10 cellular contexts compared by ENCODE assay signal in the genomic region with DNA sequence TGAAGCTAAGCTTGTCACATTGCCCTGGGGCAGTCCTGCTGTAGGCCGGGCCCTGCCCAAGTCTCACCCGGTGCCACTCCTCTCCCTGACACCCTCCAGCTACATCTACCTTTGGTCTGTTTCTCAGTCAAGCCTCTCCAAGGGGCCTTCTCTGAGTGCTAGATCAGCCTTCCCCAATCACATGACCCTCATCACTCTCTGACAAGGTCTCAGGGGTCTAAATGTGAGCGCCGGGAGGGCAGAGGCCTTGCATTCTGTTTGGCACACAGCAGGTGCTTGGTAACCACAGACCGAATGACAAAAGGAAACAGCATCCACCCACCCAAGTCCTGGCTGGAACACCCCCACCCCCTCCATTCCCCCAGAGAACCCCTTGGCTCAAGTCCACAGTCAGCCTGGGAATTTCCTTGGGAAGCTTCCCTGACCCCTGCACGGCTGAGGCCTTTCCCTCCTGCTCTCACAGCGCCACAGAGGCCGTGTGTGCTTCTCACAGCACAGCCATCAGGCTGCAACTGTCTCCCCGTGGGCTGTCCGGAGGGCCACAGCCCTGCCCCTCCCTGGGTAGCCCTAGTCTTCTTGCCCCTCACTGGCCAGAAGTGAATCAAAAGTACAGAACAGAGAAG. TPM values are rescaled to one million over a fixed set of nuclear protein-coding genes. Genes with fewer than 3 reads are reported as not detected.
DNase-seq lines count a peak whose midpoint lies in the region; ATAC-seq and TF ChIP-seq lines count a peak whose summit lies in the region.
"Had no signal": no experiment of that assay in that cellular context is flagged by ENCODE, and none has a peak within 500 bp of the region (broad histone marks: within the 10 kb centered on the region; RNA-seq: fewer than 3 reads in every experiment).

No MANE protein-coding gene starts in this region.

- peak overlapping the region; percentile 78 to 94 (median 91) for H3K27ac Mint-ChIP-seq in CD4-positive, alpha-beta memory T cell
- H3K27ac Mint-ChIP-seq in WTC11 (no peak overlapping the region), Caco-2 (ENCODE audit: unreplicated experiment) (no peak overlapping the region)

- POLR2A ChIA-PET in CD4-positive, alpha-beta memory T cell (lab: Charles Lee; ENCODE audit: partially characterized antibody), result no interaction called here
- POLR2A ChIA-PET in WTC11 (lab: Charles Lee), result interaction anchor here (0.6 kb wide), 1 partner anchor 1101 kb away, joined by 3 read pairs; no protein-coding TSS in a partner anchor
- POLR2A ChIA-PET in Caco-2 (lab: Charles Lee), result no interaction called here

- no peak overlapping the region for H3K4me3 ChIP-seq in CD4-positive, alpha-beta memory T cell (ENCODE audit: low read length in 2 of 2)
- H3K4me3 ChIP-seq in prostate gland, result no peak overlapping the region
- no peak overlapping the region for H3K4me3 ChIP-seq in Caco-2 (ENCODE audit: low read depth, low read length)
- H3K4me3 ChIP-seq: hepatocyte had no signal

- H3K4me1 Mint-ChIP-seq in CD4-positive, alpha-beta memory T cell, result peaks cover 27 to 60% (median 41%) of the 10 kb centered on the region in 4 donors
- H3K4me1 Mint-ChIP-seq in WTC11 (peaks cover 36% of the 10 kb centered on the region), Caco-2 (ENCODE audit: low read depth, unreplicated experiment) (peaks cover 4% of the 10 kb centered on the region)

- no peaks in the 10 kb centered on the region for H3K27me3 ChIP-seq in CD4-positive, alpha-beta memory T cell (ENCODE audit: insufficient read depth, low read length)
- no peaks in the 10 kb centered on the region for H3K27me3 ChIP-seq in prostate gland (replicated peaks; ENCODE audit: insufficient read depth)
- H3K27me3 ChIP-seq in Caco-2 (replicated peaks; ENCODE audit: control insufficient read depth, insufficient read depth, low read length), result no peaks in the 10 kb centered on the region
- H3K27me3 ChIP-seq: hepatocyte had no signal

- H3K36me3 Mint-ChIP-seq in CD4-positive, alpha-beta memory T cell, result peaks cover 14 to 37% of the 10 kb centered on the region in 2 donors
- H3K36me3 Mint-ChIP-seq in WTC11 (peaks cover 37% of the 10 kb centered on the region), Caco-2 (ENCODE audit: insufficient read depth, unreplicated experiment) (peaks cover 14% of the 10 kb centered on the region)

- peak overlapping the region in 5 of 8 donors; percentile 12 to 62 (median 52) for H3K4me3 Mint-ChIP-seq in CD4-positive, alpha-beta memory T cell
- H3K4me3 Mint-ChIP-seq in WTC11 (no peak overlapping the region), Caco-2 (ENCODE audit: unreplicated experiment) (no peak overlapping the region)

- peak in 1 of 5 donors; percentile 9 for DNase-seq in CD4-positive, alpha-beta memory T cell
- no peak for DNase-seq in WTC11 (ENCODE audit: low spot score)
- DNase-seq in globus pallidus (ENCODE audit: low spot score), result peak; percentile 52
- DNase-seq in prostate gland (ENCODE audit: low spot score), result no peak
- no peak for DNase-seq in NCI-H82 (lab: John Stamatoyannopoulos, UW)
- DNase-seq in MV-4-11 (lab: John Stamatoyannopoulos, UW), result no peak
- DNase-seq in LoVo (ENCODE audit: low spot score), result no peak
- DNase-seq in Caco-2, result no peak
- DNase-seq: DMS53 had no signal

- CTCF ChIA-PET in CD4-positive, alpha-beta memory T cell (lab: Charles Lee; ENCODE audit: partially characterized antibody), result interaction anchor here (1.2 to 6.7 kb wide), 3 partner anchors 10 to 226 kb away, joined by 3 to 52 read pairs (median 4); no protein-coding TSS in a partner anchor
- CTCF ChIA-PET in WTC11 (lab: Charles Lee) (interaction anchor here (0.6 to 1.6 kb wide), 6 partner anchors 11 to 230 kb away, joined by 3 to 5 read pairs (median 4); no protein-coding TSS in a partner anchor), Caco-2 (lab: Charles Lee) (interaction anchor here (0.6 kb wide), 1 partner anchor 406 kb away, joined by 3 read pairs; no protein-coding TSS in a partner anchor)

- no peak for TF ChIP-seq POLR2A in prostate gland (IDR thresholded peaks at IDR 0.05)

- no peaks in the 10 kb centered on the region for H3K9me3 ChIP-seq in CD4-positive, alpha-beta memory T cell (ENCODE audit: control insufficient read depth in 1 of 2, low read length in 2 of 2)
- no peaks in the 10 kb centered on the region for H3K9me3 ChIP-seq in prostate gland
- H3K9me3 ChIP-seq in Caco-2, result no peaks in the 10 kb centered on the region

- ATAC-seq in WTC11, result peak; percentile 19; the same call in 1 of the 2 replicates

- WGBS in prostate gland, result 56% methylated on average over 8 of the region's 10 CpGs

- intact Hi-C loops in CD4-positive, alpha-beta memory T cell (cut with micrococcal nuclease), result loop anchor here (10.0 kb wide), 1 partner anchor 300 kb away; a partner anchor contains a TSS
- intact Hi-C loops in prostate gland (cut with DNase I) (loop anchor here (10.0 kb wide), 1 partner anchor 300 kb away; a partner anchor contains a TSS), Caco-2 (cut with micrococcal nuclease; ENCODE audit: unreplicated experiment) (no loop called here)

- H3K9me3 Mint-ChIP-seq in CD4-positive, alpha-beta memory T cell, result no peaks in the 10 kb centered on the region
- H3K9me3 Mint-ChIP-seq in WTC11 (no peaks in the 10 kb centered on the region), Caco-2 (ENCODE audit: unreplicated experiment) (no peaks in the 10 kb centered on the region)

- no TSS peak for BruUV-seq in Caco-2 (replicated peaks; lab: Mats Ljungman, UMichigan)

- H3K36me3 ChIP-seq in CD4-positive, alpha-beta memory T cell (ENCODE audit: insufficient read depth, low read length), result peaks cover 7% of the 10 kb centered on the region
- H3K36me3 ChIP-seq in prostate gland (no peaks in the 10 kb centered on the region), Caco-2 (ENCODE audit: control insufficient read depth, insufficient read depth, low read length) (no peaks in the 10 kb centered on the region)

- no peaks in the 10 kb centered on the region for H3K27me3 Mint-ChIP-seq in CD4-positive, alpha-beta memory T cell
- H3K27me3 Mint-ChIP-seq in WTC11 (ENCODE audit: low read depth) (peaks cover 64% of the 10 kb centered on the region), Caco-2 (ENCODE audit: insufficient read depth, unreplicated experiment) (no peaks in the 10 kb centered on the region)

- no peak overlapping the region for H3K27ac ChIP-seq in CD4-positive, alpha-beta memory T cell (ENCODE audit: low read depth, low read length)
- peak overlapping the region; percentile 28 to 37 for H3K27ac ChIP-seq in prostate gland
- H3K27ac ChIP-seq: hepatocyte had no signal

- TF ChIP-seq CTCF in WTC11 (IDR thresholded peaks at IDR 0.05) (no peak), prostate gland (IDR thresholded peaks at IDR 0.05) (no peak), Caco-2 (IDR thresholded peaks at IDR 0.05; ENCODE audit: insufficient read depth in 1 of 2, low read depth in 1 of 2, low read length in 1 of 2, severe bottlenecking in 1 of 2, unreplicated experiment in 1 of 2) (no peak)

- H3K4me1 ChIP-seq in CD4-positive, alpha-beta memory T cell (ENCODE audit: insufficient read depth, low read length), result peaks cover 36% of the 10 kb centered on the region
- H3K4me1 ChIP-seq in prostate gland (replicated peaks), result no peaks in the 10 kb centered on the region
- no peaks in the 10 kb centered on the region for H3K4me1 ChIP-seq in Caco-2

TF ChIP-seq in WTC11, 78 proteins besides CTCF, POLR2A, EP300 and RAD21:
- no peak for TF ChIP-seq NR1H2 (CRISPR knock-in tag; IDR thresholded peaks at IDR 0.05)
- no peak for TF ChIP-seq KAT7 (CRISPR knock-in tag; IDR thresholded peaks at IDR 0.05; ENCODE audit: borderline replicate concordance)
- no peak for TF ChIP-seq MYBL2 (CRISPR knock-in tag; IDR thresholded peaks at IDR 0.05)
- TF ChIP-seq, protein P1, sequence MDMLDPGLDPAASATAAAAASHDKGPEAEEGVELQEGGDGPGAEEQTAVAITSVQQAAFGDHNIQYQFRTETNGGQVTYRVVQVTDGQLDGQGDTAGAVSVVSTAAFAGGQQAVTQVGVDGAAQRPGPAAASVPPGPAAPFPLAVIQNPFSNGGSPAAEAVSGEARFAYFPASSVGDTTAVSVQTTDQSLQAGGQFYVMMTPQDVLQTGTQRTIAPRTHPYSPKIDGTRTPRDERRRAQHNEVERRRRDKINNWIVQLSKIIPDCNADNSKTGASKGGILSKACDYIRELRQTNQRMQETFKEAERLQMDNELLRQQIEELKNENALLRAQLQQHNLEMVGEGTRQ (CRISPR knock-in tag; IDR thresholded peaks at IDR 0.05), result peak; percentile 57; the same call in 1 of the 2 replicates
- TF ChIP-seq, protein P2, sequence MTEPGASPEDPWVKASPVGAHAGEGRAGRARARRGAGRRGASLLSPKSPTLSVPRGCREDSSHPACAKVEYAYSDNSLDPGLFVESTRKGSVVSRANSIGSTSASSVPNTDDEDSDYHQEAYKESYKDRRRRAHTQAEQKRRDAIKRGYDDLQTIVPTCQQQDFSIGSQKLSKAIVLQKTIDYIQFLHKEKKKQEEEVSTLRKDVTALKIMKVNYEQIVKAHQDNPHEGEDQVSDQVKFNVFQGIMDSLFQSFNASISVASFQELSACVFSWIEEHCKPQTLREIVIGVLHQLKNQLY (CRISPR knock-in tag; IDR thresholded peaks at IDR 0.05), result no peak
- no peak for TF ChIP-seq NFATC4 (CRISPR knock-in tag; IDR thresholded peaks at IDR 0.05)
- 0 out of 2 replicates have a peak, but pooled peaks have one; percentile 30 for TF ChIP-seq ZNF423 (CRISPR knock-in tag; IDR thresholded peaks at IDR 0.05)
- TF ChIP-seq TEAD1 (CRISPR knock-in tag; IDR thresholded peaks at IDR 0.05), result no peak
- TF ChIP-seq, protein P3, sequence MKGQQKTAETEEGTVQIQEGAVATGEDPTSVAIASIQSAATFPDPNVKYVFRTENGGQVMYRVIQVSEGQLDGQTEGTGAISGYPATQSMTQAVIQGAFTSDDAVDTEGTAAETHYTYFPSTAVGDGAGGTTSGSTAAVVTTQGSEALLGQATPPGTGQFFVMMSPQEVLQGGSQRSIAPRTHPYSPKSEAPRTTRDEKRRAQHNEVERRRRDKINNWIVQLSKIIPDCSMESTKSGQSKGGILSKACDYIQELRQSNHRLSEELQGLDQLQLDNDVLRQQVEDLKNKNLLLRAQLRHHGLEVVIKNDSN (CRISPR knock-in tag; IDR thresholded peaks at IDR 0.05), result peak; percentile 34; the same call in 1 of the 2 replicates
- no peak for TF ChIP-seq SOX15 (CRISPR knock-in tag; IDR thresholded peaks at IDR 0.05)

RNA-seq across cellular contexts. Expression of a gene that starts 32.9 kb away (rescaled TPM):
- total RNA-seq in CD4-positive, alpha-beta memory T cell, result 1 to 10 TPM in 1 of 2 experiments, under 1 TPM in 1; 0.36 to 1.1 TPM
- polyA plus RNA-seq in CD4-positive, alpha-beta memory T cell, result 1 to 10 TPM in 1 of 2 donors, under 1 TPM in 1; 0.71 to 1.1 TPM
- total RNA-seq in WTC11 (2021) (22.7 to 28.1 TPM (median 24.4 TPM) in 3 replicates), prostate gland (10 to 100 TPM; 60.9 to 81.1 TPM), Caco-2 (2022) (25.9 and 29.5 TPM in 2 replicates)

RNA-seq across cellular contexts. Expression of a gene that starts 36.2 kb away (rescaled TPM):
- total RNA-seq in CD4-positive, alpha-beta memory T cell, result 10 to 100 TPM; 28.4 to 31.0 TPM
- polyA plus RNA-seq in CD4-positive, alpha-beta memory T cell, result 10 to 100 TPM; 48.6 to 64.3 TPM
- total RNA-seq in WTC11 (2021) (19.7 to 29.2 TPM (median 25.3 TPM) in 3 replicates), prostate gland (1 to 10 TPM; 1.1 to 10.0 TPM), Caco-2 (2022) (21.1 and 23.5 TPM in 2 replicates)

Comparison
In these comparisons a context has a peak if more than half of its experiments do, and no peak if none do; other contexts are left out.
1. H3K27ac Mint-ChIP-seq: peak in CD4-positive, alpha-beta memory T cell (7 of 7); none in WTC11 (single experiment) and Caco-2 (single experiment).
2. H3K4me3 Mint-ChIP-seq: peak in CD4-positive, alpha-beta memory T cell (5 of 8); none in WTC11 (single experiment) and Caco-2 (single experiment).
3. RNA of a gene that starts 32.9 kb away (total RNA-seq): 60.9 to 81.1 TPM in prostate gland, 25.9 to 29.5 TPM in Caco-2 and 22.7 to 28.1 TPM in WTC11; 0.36 to 1.1 TPM in CD4-positive, alpha-beta memory T cell; every median in the first group is over 10 times any median in the second.